Comparison of ENCODE assay signal across 31 cellular contexts in genomic region chr1:182549346-182549745, GRCh38. TPM values are rescaled to one million over a fixed set of nuclear protein-coding genes. Genes with fewer than 3 reads are reported as not detected.
"Had no signal": no experiment of that assay in that cellular context is flagged by ENCODE, and none has a peak within 500 bp of the region (broad histone marks: within the 10 kb centered on the region; RNA-seq: fewer than 3 reads in every experiment).

No MANE protein-coding gene starts in this region.

- FAIRE-seq: endometrium, endothelial cell of umbilical vein, frontal cortex had no signal

- H3K27ac Mint-ChIP-seq: activated CD4-positive, alpha-beta memory T cell treated with anti-CD3 and anti-CD28 coated beads, Interleukin-2, amount 10 ng/mL, durations not matched to agents 7 days and 5 days; activated CD4-positive, alpha-beta T cell treated with anti-CD3 and anti-CD28 coated beads, Interleukin-2, amount 10 ng/mL, durations not matched to agents 7 days and 5 days; activated naive CD4-positive, alpha-beta T cell treated with anti-CD3 and anti-CD28 coated beads, Interleukin-2, amount 10 ng/mL, durations not matched to agents 7 days and 5 days; activated naive CD4-positive, alpha-beta T cell treated with anti-CD3 and anti-CD28 coated beads, Interleukin-2, amount 50 U/mL, for 72 hours; activated naive CD8-positive, alpha-beta T cell treated with anti-CD3 and anti-CD28 coated beads, Interleukin-2, amount 10 ng/mL, durations not matched to agents 7 days and 5 days; activated T-cell treated with anti-CD3 and anti-CD28 coated beads, Interleukin-2, amount 50 U/mL, for 24 hours; activated T-cell treated with anti-CD3 and anti-CD28 coated beads, Interleukin-2, amount 50 U/mL, for 72 hours; brain; T-cell; T-helper 1 cell treated with Interleukin-12 subunit alpha and Interleukin-12 subunit beta and Interleukin-4 antibody, amounts not matched to agents 30 μg/mL and 1 μg/mL, for 36 hours; T-helper 2 cell treated with Interferon-gamma antibody and Interleukin-4, amounts not matched to agents 5 μg/mL and 100 μg/mL, for 36 hours had no signal

- H3K4me1 Mint-ChIP-seq: activated CD4-positive, alpha-beta memory T cell treated with anti-CD3 and anti-CD28 coated beads, Interleukin-2, amount 10 ng/mL, durations not matched to agents 7 days and 5 days; activated CD4-positive, alpha-beta T cell treated with anti-CD3 and anti-CD28 coated beads, Interleukin-2, amount 10 ng/mL, durations not matched to agents 7 days and 5 days; activated naive CD4-positive, alpha-beta T cell treated with anti-CD3 and anti-CD28 coated beads, Interleukin-2, amount 10 ng/mL, durations not matched to agents 7 days and 5 days; activated naive CD8-positive, alpha-beta T cell treated with anti-CD3 and anti-CD28 coated beads, Interleukin-2, amount 10 ng/mL, durations not matched to agents 7 days and 5 days; brain; central memory CD8-positive, alpha-beta T cell; T-cell had no signal

- H3K27ac ChIP-seq: ascending aorta, colonic mucosa, epithelial cell of prostate had no signal

- H3K4me3 Mint-ChIP-seq: activated CD4-positive, alpha-beta memory T cell treated with anti-CD3 and anti-CD28 coated beads, Interleukin-2, amount 10 ng/mL, durations not matched to agents 7 days and 5 days; activated CD4-positive, alpha-beta T cell treated with anti-CD3 and anti-CD28 coated beads, Interleukin-2, amount 10 ng/mL, durations not matched to agents 7 days and 5 days; activated naive CD4-positive, alpha-beta T cell treated with anti-CD3 and anti-CD28 coated beads, Interleukin-2, amount 10 ng/mL, durations not matched to agents 7 days and 5 days; activated naive CD8-positive, alpha-beta T cell treated with anti-CD3 and anti-CD28 coated beads, Interleukin-2, amount 10 ng/mL, durations not matched to agents 7 days and 5 days; activated T-cell treated with anti-CD3 and anti-CD28 coated beads, Interleukin-2, amount 50 U/mL, for 24 hours; activated T-cell treated with anti-CD3 and anti-CD28 coated beads, Interleukin-2, amount 50 U/mL, for 72 hours; brain; central memory CD8-positive, alpha-beta T cell; T-cell; T-helper 1 cell treated with Interleukin-12 subunit alpha and Interleukin-12 subunit beta and Interleukin-4 antibody, amounts not matched to agents 30 μg/mL and 1 μg/mL, for 36 hours; T-helper 2 cell treated with Interferon-gamma antibody and Interleukin-4, amounts not matched to agents 5 μg/mL and 100 μg/mL, for 36 hours had no signal

- ATAC-seq: activated naive CD4-positive, alpha-beta T cell treated with anti-CD3 and anti-CD28 coated beads, Interleukin-2, amount 50 U/mL, for 72 hours; activated T-cell treated with anti-CD3 and anti-CD28 coated beads, Interleukin-2, amount 50 U/mL, for 72 hours; T-cell had no signal

- H3K4me1 ChIP-seq: ascending aorta, colonic mucosa had no signal

- H3K36me3 ChIP-seq: ascending aorta, colonic mucosa had no signal

- H3K9me3 ChIP-seq: ascending aorta, colonic mucosa had no signal

- H3K36me3 Mint-ChIP-seq: activated naive CD4-positive, alpha-beta T cell treated with anti-CD3 and anti-CD28 coated beads, Interleukin-2, amount 10 ng/mL, durations not matched to agents 7 days and 5 days; activated naive CD8-positive, alpha-beta T cell treated with anti-CD3 and anti-CD28 coated beads, Interleukin-2, amount 10 ng/mL, durations not matched to agents 7 days and 5 days; brain; T-cell had no signal

- H3K27me3 ChIP-seq: ascending aorta, colonic mucosa had no signal

- H3K4me3 ChIP-seq: ascending aorta, colonic mucosa had no signal

- DNase-seq: activated CD4-positive, alpha-beta memory T cell treated with anti-CD3 and anti-CD28 coated beads, Interleukin-2, amount 10 ng/mL, durations not matched to agents 7 days and 5 days; activated CD4-positive, alpha-beta T cell treated with anti-CD3 and anti-CD28 coated beads for 1 hour; activated CD4-positive, alpha-beta T cell treated with anti-CD3 and anti-CD28 coated beads for 4 hours; activated CD4-positive, alpha-beta T cell treated with anti-CD3 and anti-CD28 coated beads, Interleukin-2, amount 10 ng/mL, durations not matched to agents 7 days and 5 days; activated CD4-positive, alpha-beta T cell treated with anti-CD3 and anti-CD28 coated beads, Interleukin-2, amount 50 U/mL, for 4 hours; activated CD4-positive, CD25-positive, alpha-beta regulatory T cell; activated CD8-positive, alpha-beta memory T cell treated with anti-CD3 and anti-CD28 coated beads, Interleukin-2, amount 50 U/mL, for 48 hours; activated gamma-delta T cell; activated naive CD4-positive, alpha-beta T cell; activated naive CD4-positive, alpha-beta T cell treated with anti-CD3 and anti-CD28 coated beads, Interleukin-2, amount 10 ng/mL, durations not matched to agents 7 days and 5 days; activated naive CD8-positive, alpha-beta T cell treated with anti-CD3 and anti-CD28 coated beads, Interleukin-2, amount 10 ng/mL, durations not matched to agents 7 days and 5 days; activated T-cell treated with anti-CD3 and anti-CD28 coated beads for 4 hours; activated T-cell treated with anti-CD3 and anti-CD28 coated beads, Interleukin-2, amount 50 U/mL, for 24 hours; activated T-cell treated with anti-CD3 and anti-CD28 coated beads, Interleukin-2, amount 50 U/mL, for 72 hours; colonic mucosa; effector CD8-positive, alpha-beta T cell; foreskin fibroblast; head of caudate nucleus; SW 1271; T-cell; T1000 had no signal

- H3K9me3 Mint-ChIP-seq: activated CD4-positive, alpha-beta memory T cell treated with anti-CD3 and anti-CD28 coated beads, Interleukin-2, amount 10 ng/mL, durations not matched to agents 7 days and 5 days; T-helper 2 cell treated with Interferon-gamma antibody and Interleukin-4, amounts not matched to agents 5 μg/mL and 100 μg/mL, for 36 hours had no signal

- H3K27me3 Mint-ChIP-seq: brain had no signal

RNA-seq across cellular contexts. Expression of gene RGS16, which starts 54.8 kb away (rescaled TPM):
- total RNA-seq: endothelial cell of umbilical vein had no signal
- polyA plus RNA-seq: endothelial cell of umbilical vein had no signal
